8 cellular contexts compared by ENCODE assay signal in the genomic region with DNA sequence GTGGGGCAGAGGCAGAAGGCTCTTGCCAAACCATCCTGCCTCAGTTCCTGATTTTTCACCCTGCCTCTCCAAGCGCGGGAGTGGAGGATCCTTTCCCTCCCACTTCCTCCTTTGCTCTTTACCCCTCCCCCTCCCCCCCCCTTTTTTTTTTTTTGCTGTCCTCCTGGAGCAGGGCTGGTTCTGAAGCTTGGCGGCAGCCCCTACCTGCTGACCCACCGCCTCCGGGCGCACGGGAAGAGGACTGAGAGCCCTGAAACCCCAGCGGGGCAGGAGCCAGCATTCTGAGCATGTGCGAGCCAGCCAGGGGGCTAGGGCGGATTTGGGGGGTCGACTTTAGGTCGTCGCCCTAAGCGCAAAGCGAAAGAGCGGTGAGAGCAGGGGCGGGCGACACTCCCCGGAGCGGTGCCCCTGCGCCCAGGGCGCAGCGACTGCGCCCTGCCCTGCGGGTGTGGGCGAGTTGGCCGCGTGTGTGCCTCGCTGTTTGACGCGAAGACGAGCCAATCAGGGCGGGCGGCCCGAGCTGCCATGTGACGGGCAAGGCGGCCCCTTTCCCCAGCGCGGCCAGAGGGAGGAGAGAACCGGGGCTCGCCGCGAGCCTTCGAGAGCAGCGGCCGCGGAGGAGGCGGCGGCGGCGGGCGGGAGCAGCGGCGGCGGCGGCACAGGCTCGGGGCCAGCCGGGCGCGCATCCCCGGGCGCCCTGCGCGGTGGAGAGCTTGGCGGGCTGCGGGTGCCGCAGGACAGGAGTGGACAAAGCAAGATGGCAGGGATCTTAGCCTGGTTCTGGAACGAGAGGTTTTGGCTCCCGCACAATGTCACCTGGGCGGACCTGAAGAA. TPM values are rescaled to one million over a fixed set of nuclear protein-coding genes. Genes with fewer than 3 reads are reported as not detected.
DNase-seq lines count a peak whose midpoint lies in the region; ATAC-seq and TF ChIP-seq lines count a peak whose summit lies in the region.

TSS of gene CERS6 (plus strand) at position 581 of the 834 bp plus-strand sequence. CDS start at position 758, 177 bp downstream.

- ATAC-seq in GM18873 (IDR thresholded peaks at IDR 0.05; ENCODE audit: low FRiP score, unreplicated experiment) (peak; percentile 91), HG03108 (IDR thresholded peaks at IDR 0.05; ENCODE audit: unreplicated experiment) (peak; percentile 92), left lobe of liver (peak; percentile 91)

- peak; percentile 74 for DNase-seq in AG09309 (ENCODE audit: low read depth)
- peak; percentile 93 for DNase-seq in NCI-H226
- DNase-seq in activated CD4-positive, alpha-beta T cell treated with anti-CD3 and anti-CD28 coated beads for 48 hours = peak; percentile 94
- DNase-seq in coronary artery (ENCODE audit: low spot score) = peak; percentile 97
- peak; percentile 98 for DNase-seq in left lobe of liver (ENCODE audit: low spot score)
- DNase-seq in stimulated activated CD4-positive, alpha-beta T cell treated with anti-CD3 and anti-CD28 coated beads, Interleukin-1b, Interleukin-23, amount 100 ng/mL, for 48 hours = peak; percentile 91

- no peak for TF ChIP-seq CTCF in AG09309 (IDR thresholded peaks at IDR 0.05; ENCODE audit: control insufficient read depth, insufficient read depth, low read depth, low read length, missing control alignments)
- no peak for TF ChIP-seq CTCF in coronary artery (IDR thresholded peaks at IDR 0.05)

- peak within 1 kb of the TSS; percentile 78 for H3K4me3 ChIP-seq in AG09309 (ENCODE audit: control insufficient read depth, low read depth, low read length)
- H3K4me3 ChIP-seq in coronary artery = peak within 1 kb of the TSS; percentile 97

- H3K27ac ChIP-seq in coronary artery = peak within 1 kb of the TSS; percentile 58 to 91

RNA-seq across cellular contexts. Expression of gene CERS6, which starts in this region (rescaled TPM):
- 11.3 TPM for total RNA-seq in left lobe of liver

Comparison
In these comparisons a context has a peak if more than half of its experiments do, and no peak if none do; other contexts are left out.
1. Peak in every context shown above with its lines: DNase-seq, ATAC-seq, H3K4me3 ChIP-seq and H3K27ac ChIP-seq.